Comparison of ENCODE assay signal across 8 cellular contexts in genomic region chr3:185363662-185364203, GRCh38. TPM values are rescaled to one million over a fixed set of nuclear protein-coding genes. Genes with fewer than 3 reads are reported as not detected.
A peak's percentile ranks its signal among the peaks of the same experiment; 100 is the strongest.
DNase-seq lines count a peak whose midpoint lies in the region; ATAC-seq lines count a peak whose summit lies in the region.

No MANE protein-coding gene starts in this region.

- no peaks in the 10 kb centered on the region for H3K36me3 ChIP-seq in iPS-18a (ENCODE audit: control insufficient read depth, low read depth, low read length)

- no peaks in the 10 kb centered on the region for H3K9me3 Mint-ChIP-seq in activated naive CD4-positive, alpha-beta T cell treated with anti-CD3 and anti-CD28 coated beads, Interleukin-2, amount 50 U/mL, for 72 hours
- no peaks in the 10 kb centered on the region for H3K9me3 Mint-ChIP-seq in stimulated activated memory B cell treated with anti-CD40 and anti-IgM and Interleukin-4, amounts not matched to agents 10 μg/mL and 1 μg/mL and 100 μg/mL, for 72 hours

- H3K27ac Mint-ChIP-seq in activated naive CD4-positive, alpha-beta T cell treated with anti-CD3 and anti-CD28 coated beads, Interleukin-2, amount 50 U/mL, for 72 hours: no peak overlapping the region
- no peak overlapping the region for H3K27ac Mint-ChIP-seq in stimulated activated memory B cell treated with anti-CD40 and anti-IgM and Interleukin-4, amounts not matched to agents 10 μg/mL and 1 μg/mL and 100 μg/mL, for 72 hours

- DNase-seq in activated naive CD4-positive, alpha-beta T cell treated with anti-CD3 and anti-CD28 coated beads, Interleukin-2, amount 50 U/mL, for 72 hours (ENCODE audit: low spot score in 2 of 2): no peak
- DNase-seq in NCI-H774 (lab: John Stamatoyannopoulos, UW): no peak
- DNase-seq in ureter (ENCODE audit: low spot score): no peak
- DNase-seq in stimulated activated CD4-positive, alpha-beta T cell treated with anti-CD3 and anti-CD28 coated beads, Interleukin-2, amount 100 ng/mL, for 24 hours: no peak

- H3K9ac ChIP-seq in iPS-18a (ENCODE audit: low read length): peak overlapping the region; percentile 49

- peaks cover 17% of the 10 kb centered on the region for H3K4me1 Mint-ChIP-seq in stimulated activated memory B cell treated with anti-CD40 and anti-IgM and Interleukin-4, amounts not matched to agents 10 μg/mL and 1 μg/mL and 100 μg/mL, for 72 hours

- no peaks in the 10 kb centered on the region for H3K9me3 ChIP-seq in iPS-18a (ENCODE audit: control insufficient read depth, low read depth, low read length)

- peaks cover 25% of the 10 kb centered on the region for H3K27me3 ChIP-seq in iPS-18a (ENCODE audit: control insufficient read depth, insufficient read depth, low read length)

- peak overlapping the region; percentile 81 for H3K4me3 Mint-ChIP-seq in stimulated activated memory B cell treated with anti-CD40 and anti-IgM and Interleukin-4, amounts not matched to agents 10 μg/mL and 1 μg/mL and 100 μg/mL, for 72 hours

- H3K27me3 Mint-ChIP-seq in stimulated activated memory B cell treated with anti-CD40 and anti-IgM and Interleukin-4, amounts not matched to agents 10 μg/mL and 1 μg/mL and 100 μg/mL, for 72 hours: peaks cover 46% of the 10 kb centered on the region

- peak overlapping the region; percentile 85 for H3K4me3 ChIP-seq in iPS-18a (ENCODE audit: low read length)

- no peaks in the 10 kb centered on the region for H3K36me3 Mint-ChIP-seq in activated naive CD4-positive, alpha-beta T cell treated with anti-CD3 and anti-CD28 coated beads, Interleukin-2, amount 50 U/mL, for 72 hours
- H3K36me3 Mint-ChIP-seq in stimulated activated memory B cell treated with anti-CD40 and anti-IgM and Interleukin-4, amounts not matched to agents 10 μg/mL and 1 μg/mL and 100 μg/mL, for 72 hours: no peaks in the 10 kb centered on the region

- H3K27ac ChIP-seq in iPS-18a (ENCODE audit: low read length): no peak overlapping the region

- H3K4me1 ChIP-seq in iPS-18a (ENCODE audit: control insufficient read depth, low read depth, low read length): peaks cover 4% of the 10 kb centered on the region

- ATAC-seq in GM18861 (IDR thresholded peaks at IDR 0.05; ENCODE audit: unreplicated experiment): peak; percentile 18
- ATAC-seq in HG03159 (IDR thresholded peaks at IDR 0.05; ENCODE audit: unreplicated experiment): peak; percentile 37
- ATAC-seq in activated naive CD4-positive, alpha-beta T cell treated with anti-CD3 and anti-CD28 coated beads, Interleukin-2, amount 50 U/mL, for 72 hours: peak; percentile 20 to 51
- ATAC-seq in stimulated activated memory B cell treated with anti-CD40 and anti-IgM and Interleukin-4, amounts not matched to agents 10 μg/mL and 1 μg/mL and 100 μg/mL, for 72 hours: peak; percentile 63

RNA-seq across cellular contexts. Expression of gene MAP3K13, which starts 0.8 kb away (rescaled TPM):
- total RNA-seq in activated naive CD4-positive, alpha-beta T cell treated with anti-CD3 and anti-CD28 coated beads, Interleukin-2, amount 50 U/mL, for 72 hours: 10 to 100 TPM; 10.7 to 17.7 TPM
- 44.2 TPM for total RNA-seq in ureter
